9 cellular contexts compared by ENCODE assay signal in the genomic region with DNA sequence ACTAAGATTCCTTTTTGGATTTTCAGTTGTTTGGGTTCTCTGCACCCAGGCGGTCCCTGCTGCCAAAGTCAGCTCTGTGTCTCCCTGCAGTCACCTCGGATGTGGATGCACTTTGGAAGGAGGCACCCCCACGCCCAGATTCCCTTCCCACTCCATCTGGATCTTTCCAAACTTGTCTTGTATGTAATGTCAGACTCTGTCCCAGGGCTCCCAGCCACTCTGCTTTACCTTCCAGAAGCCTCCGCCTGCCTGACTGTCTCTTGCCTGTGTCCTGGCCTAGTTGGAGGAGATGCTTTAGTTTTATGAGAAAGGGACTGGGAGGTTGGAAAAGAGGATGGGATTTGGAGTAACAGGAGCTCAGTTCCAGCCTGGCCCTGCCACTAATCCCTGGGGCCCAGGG. TPM values are rescaled to one million over a fixed set of nuclear protein-coding genes. Genes with fewer than 3 reads are reported as not detected.
DNase-seq lines count a peak whose midpoint lies in the region; ATAC-seq and TF ChIP-seq lines count a peak whose summit lies in the region.
"Not testable (repeated sequence)": the region's sequence is repeated elsewhere in the genome, so short reads cannot be mapped to it uniquely, and the experiment has no call there.
"Had no signal": no experiment of that assay in that cellular context is flagged by ENCODE, and none has a peak within 500 bp of the region (broad histone marks: within the 10 kb centered on the region; RNA-seq: fewer than 3 reads in every experiment).

No MANE protein-coding gene starts in this region.

- TF ChIP-seq CTCF in Peyer's patch (IDR thresholded peaks at IDR 0.05); activated CD8-positive, alpha-beta T cell treated with anti-CD3 and anti-CD28 coated beads for 36 hours (IDR thresholded peaks at IDR 0.05); natural killer cell (IDR thresholded peaks at IDR 0.05): not testable (repeated sequence)

- intact Hi-C loops in activated CD8-positive, alpha-beta T cell treated with anti-CD3 and anti-CD28 coated beads for 36 hours (cut with micrococcal nuclease); natural killer cell (cut with micrococcal nuclease): not testable (repeated sequence)

- CTCF ChIA-PET in activated CD8-positive, alpha-beta T cell treated with anti-CD3 and anti-CD28 coated beads for 36 hours (lab: Charles Lee) = interaction anchor here (0.6 to 1.6 kb wide), 5 partner anchors 9 to 212 kb away, joined by 3 to 5 read pairs (median 3); no protein-coding TSS in a partner anchor
- CTCF ChIA-PET in activated naive CD4-positive, alpha-beta T cell treated with anti-CD3 and anti-CD28 coated beads, Interleukin-2, amount 10 ng/mL, durations not matched to agents 7 days and 5 days (lab: Charles Lee) = not testable (repeated sequence)

- peak overlapping the region; percentile 39 for H3K4me3 Mint-ChIP-seq in activated CD8-positive, alpha-beta T cell treated with anti-CD3 and anti-CD28 coated beads for 36 hours
- H3K4me3 Mint-ChIP-seq in activated naive CD4-positive, alpha-beta T cell treated with anti-CD3 and anti-CD28 coated beads, Interleukin-2, amount 10 ng/mL, durations not matched to agents 7 days and 5 days = peak overlapping the region; percentile 20
- H3K4me3 Mint-ChIP-seq in natural killer cell = peak overlapping the region; percentile 53

- not testable (repeated sequence) for ATAC-seq in activated CD8-positive, alpha-beta T cell treated with anti-CD3 and anti-CD28 coated beads for 36 hours; natural killer cell

- not testable (repeated sequence) for H3K9me3 ChIP-seq in Peyer's patch

- H3K9me3 Mint-ChIP-seq in activated CD8-positive, alpha-beta T cell treated with anti-CD3 and anti-CD28 coated beads for 36 hours; activated naive CD4-positive, alpha-beta T cell treated with anti-CD3 and anti-CD28 coated beads, Interleukin-2, amount 10 ng/mL, durations not matched to agents 7 days and 5 days; natural killer cell: not testable (repeated sequence)

- in situ Hi-C loops in G401 (cut with HindIII; ENCODE audit: low sequenced_read_pairs) = not testable (repeated sequence)

- H3K27me3 Mint-ChIP-seq in activated CD8-positive, alpha-beta T cell treated with anti-CD3 and anti-CD28 coated beads for 36 hours; natural killer cell (ENCODE audit: low read depth in 2 of 2): not testable (repeated sequence)
- H3K27me3 Mint-ChIP-seq in activated naive CD4-positive, alpha-beta T cell treated with anti-CD3 and anti-CD28 coated beads, Interleukin-2, amount 10 ng/mL, durations not matched to agents 7 days and 5 days = peaks cover 34% of the 10 kb centered on the region

- DNase-seq in G401 (ENCODE audit: low spot score) (peak; percentile 38), cerebellar cortex (ENCODE audit: low spot score) (peak; percentile 29), superior temporal gyrus (ENCODE audit: extremely low spot score) (peak; percentile 8)
- DNase-seq in Peyer's patch; activated CD8-positive, alpha-beta T cell treated with anti-CD3 and anti-CD28 coated beads for 36 hours; activated naive CD4-positive, alpha-beta T cell treated with anti-CD3 and anti-CD28 coated beads, Interleukin-2, amount 10 ng/mL, durations not matched to agents 7 days and 5 days; natural killer cell: not testable (repeated sequence)

- peak overlapping the region; percentile 92 for H3K27ac Mint-ChIP-seq in activated CD8-positive, alpha-beta T cell treated with anti-CD3 and anti-CD28 coated beads for 36 hours
- H3K27ac Mint-ChIP-seq in activated naive CD4-positive, alpha-beta T cell treated with anti-CD3 and anti-CD28 coated beads, Interleukin-2, amount 10 ng/mL, durations not matched to agents 7 days and 5 days = peak overlapping the region; percentile 98
- peak overlapping the region; percentile 88 to 89 for H3K27ac Mint-ChIP-seq in natural killer cell

- POLR2A ChIA-PET in activated CD8-positive, alpha-beta T cell treated with anti-CD3 and anti-CD28 coated beads for 36 hours (lab: Charles Lee) = interaction anchor here (0.7 to 0.8 kb wide), 2 partner anchors 9 to 30 kb away, joined by 3 read pairs; no protein-coding TSS in a partner anchor

- H3K4me1 ChIP-seq in Peyer's patch = not testable (repeated sequence)

- H3K4me1 Mint-ChIP-seq in activated CD8-positive, alpha-beta T cell treated with anti-CD3 and anti-CD28 coated beads for 36 hours (ENCODE audit: low read depth) = peaks cover 68% of the 10 kb centered on the region
- H3K4me1 Mint-ChIP-seq in activated naive CD4-positive, alpha-beta T cell treated with anti-CD3 and anti-CD28 coated beads, Interleukin-2, amount 10 ng/mL, durations not matched to agents 7 days and 5 days = peaks cover 65% of the 10 kb centered on the region
- peaks cover 55 to 68% of the 10 kb centered on the region in 2 donors for H3K4me1 Mint-ChIP-seq in natural killer cell

- H3K27me3 ChIP-seq in Peyer's patch = not testable (repeated sequence)

- not testable (repeated sequence) for H3K36me3 Mint-ChIP-seq in activated CD8-positive, alpha-beta T cell treated with anti-CD3 and anti-CD28 coated beads for 36 hours (ENCODE audit: low read depth); activated naive CD4-positive, alpha-beta T cell treated with anti-CD3 and anti-CD28 coated beads, Interleukin-2, amount 10 ng/mL, durations not matched to agents 7 days and 5 days; natural killer cell

- H3K27ac ChIP-seq in Peyer's patch = peak overlapping the region in 3 of 4 donors; percentile 35 to 57 (median 37)

- not testable (repeated sequence) for H3K36me3 ChIP-seq in Peyer's patch

- TF ChIP-seq POLR2A in Peyer's patch (IDR thresholded peaks at IDR 0.05) = not testable (repeated sequence)

- not testable (repeated sequence) for H3K4me3 ChIP-seq in Peyer's patch

RNA-seq across cellular contexts. Expression of gene APBA2, which starts 4.5 kb away (rescaled TPM):
- total RNA-seq in G401 (2014; rRNA removed; shearing (Covaris generic)) = 20.8 and 27.6 TPM in 2 replicates
- 10 to 100 TPM in 1 of 4 donors, 1 to 10 TPM in 3; 7.2 to 33.8 (median 8.8) TPM for total RNA-seq in Peyer's patch
- 10 to 100 TPM; 30.8 to 32.0 TPM for total RNA-seq in activated CD8-positive, alpha-beta T cell treated with anti-CD3 and anti-CD28 coated beads for 36 hours
- total RNA-seq in natural killer cell = 100 to 1,000 TPM in 1 of 3 donors, 10 to 100 TPM in 2; 96.4 to 119 (median 97.9) TPM

RNA-seq across cellular contexts. Expression of gene GOLGA6L7, which starts 41.8 kb away (rescaled TPM):
- total RNA-seq in G401 (2014; rRNA removed; shearing (Covaris generic)) = not detected in 2 replicates
- total RNA-seq in Peyer's patch = not detected
- not detected for total RNA-seq in activated CD8-positive, alpha-beta T cell treated with anti-CD3 and anti-CD28 coated beads for 36 hours
- total RNA-seq in natural killer cell = not detected
- total RNA-seq: HepG2, NCI-H460 had no signal
